In the genomic region with DNA sequence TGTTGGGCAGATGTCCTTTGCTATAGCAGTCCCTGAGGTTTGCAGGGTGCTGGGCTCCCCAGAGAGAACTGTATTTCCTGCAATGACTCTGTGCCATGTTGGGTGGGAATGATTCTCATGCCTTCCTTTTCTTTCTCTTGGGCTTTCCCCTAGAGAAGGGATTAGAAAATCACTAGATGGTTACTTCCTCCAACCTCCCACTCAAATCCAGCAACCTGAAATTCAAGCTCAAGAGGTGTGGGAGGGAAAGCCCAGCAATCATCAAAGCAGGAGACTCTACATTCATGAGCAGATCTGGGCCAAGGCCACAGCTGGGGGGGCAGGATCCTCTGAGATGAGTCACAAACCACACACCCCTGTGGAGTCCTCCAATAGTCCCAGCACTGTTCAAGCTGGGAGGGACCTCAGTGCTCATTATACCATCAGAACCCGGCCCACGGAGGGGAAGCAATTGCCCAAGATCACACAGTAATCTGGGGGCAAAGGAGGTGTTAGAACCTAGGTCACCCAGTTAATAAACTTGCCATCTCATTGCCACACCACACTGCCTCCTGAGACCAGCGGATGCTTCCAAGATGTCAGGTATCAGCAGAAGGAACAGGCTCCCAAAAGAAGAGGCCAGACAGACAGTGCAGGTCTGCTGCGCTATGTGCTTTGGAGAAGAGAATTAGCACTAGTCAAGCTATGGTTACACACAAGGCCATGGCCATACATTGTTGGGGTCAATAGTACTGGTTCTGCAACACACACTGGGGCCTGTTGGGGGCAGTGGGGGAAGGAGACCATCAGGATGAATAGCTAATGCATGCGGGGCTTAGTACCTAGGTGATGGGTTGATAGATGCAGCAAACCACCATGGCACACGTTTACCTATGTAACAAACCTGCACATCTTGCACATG, we compare ENCODE assay signal across 8 cellular contexts.
DNase-seq lines count a peak whose midpoint lies in the region; ATAC-seq, FAIRE-seq and TF ChIP-seq lines count a peak whose summit lies in the region.

No MANE protein-coding gene starts in this region.

- FAIRE-seq in HepG2 (lab: Jason Lieb, UNC) = peak; percentile 83

- H3K27me3 ChIP-seq in A673 (replicated peaks; ENCODE audit: insufficient read depth, low read depth, low read length, poor library complexity) (no peaks in the 10 kb centered on the region), HepG2 (ENCODE audit: control insufficient read depth in 1 of 2, insufficient read depth in 2 of 2, low read length in 2 of 2) (no peaks in the 10 kb centered on the region)

- in situ Hi-C loops in HepG2 (cut with HindIII; ENCODE audit: extremely low pct_ligation_motif_present, low pct_unique_long_range_greater_than_20kb) = no loop called here

- H3K9me3 ChIP-seq in A673 (ENCODE audit: low read depth, low read length, poor library complexity, severe bottlenecking) = no peaks in the 10 kb centered on the region
- H3K9me3 ChIP-seq in HepG2 (ENCODE audit: low read length) = no peaks in the 10 kb centered on the region

- TF ChIP-seq RAD21 in HepG2 (CRISPR knock-in tag; IDR thresholded peaks at IDR 0.05) = 0 out of 2 replicates have a peak, but pooled peaks have one; percentile 8

- CTCF ChIA-PET in A673 (lab: Charles Lee) (no interaction called here), RWPE1 (lab: Yijun Ruan, JAX) (no interaction called here), HepG2 (lab: Yijun Ruan, JAX; ENCODE audit: low intra/inter-chr PET ratio, low total read pairs) (no interaction called here)

- H3K4me1 Mint-ChIP-seq in effector memory CD8-positive, alpha-beta T cell (ENCODE audit: low read depth in 2 of 2) = no peaks in the 10 kb centered on the region

- H3K79me2 ChIP-seq in HepG2 (ENCODE audit: insufficient read depth, low read length) = no peaks in the 10 kb centered on the region

- BruUV-seq in A673 (replicated peaks; lab: Mats Ljungman, UMichigan) (no TSS peak), HepG2 (replicated peaks; lab: Mats Ljungman, UMichigan) (no TSS peak)

- no peak for TF ChIP-seq CTCF in A673 (conservative IDR thresholded peaks at IDR 0.05; ENCODE audit: low read depth, low read length)
- no peak for TF ChIP-seq CTCF in RWPE1 (conservative IDR thresholded peaks at IDR 0.05; ENCODE audit: low read depth)
- peak; percentile 17; the same call in 1 of the 2 replicates for TF ChIP-seq CTCF in HepG2 (CRISPR knock-in tag; IDR thresholded peaks at IDR 0.05)

- no peaks in the 10 kb centered on the region for H3K9me3 Mint-ChIP-seq in effector memory CD8-positive, alpha-beta T cell

- H3K9ac ChIP-seq in HepG2 (ENCODE audit: insufficient read depth, low read depth, low read length) = no peak overlapping the region

- POLR2A ChIA-PET in A673 (lab: Charles Lee; ENCODE audit: low non-redundant PET) = interaction anchor here (0.8 kb wide), 1 partner anchor 38 kb away, joined by 3 read pairs; no protein-coding TSS in a partner anchor
- POLR2A ChIA-PET in RWPE1 (lab: Yijun Ruan, JAX; ENCODE audit: low non-redundant PET) = no interaction called here
- POLR2A ChIA-PET in HepG2 (lab: Yijun Ruan, JAX) = interaction anchor here (1.1 to 1.7 kb wide), 4 partner anchors 46 to 106 kb away, joined by 3 to 8 read pairs (median 6); a partner anchor contains a TSS

- H3K27ac ChIP-seq in A673 (ENCODE audit: low read depth, low read length, poor library complexity, severe bottlenecking) = peak overlapping the region; percentile 25
- no peak overlapping the region; the same call in 1 of the 2 replicates for H3K27ac ChIP-seq in RWPE1
- no peak overlapping the region for H3K27ac ChIP-seq in HepG2 (ENCODE audit: extremely low read length, insufficient read depth, low read length)

- H3K4me3 Mint-ChIP-seq in effector memory CD8-positive, alpha-beta T cell = no peak overlapping the region

- TF ChIP-seq EP300 in HepG2 (IDR thresholded peaks at IDR 0.05; ENCODE audit: low read depth in 2 of 2, low read length in 2 of 2) (peak in 1 of 2 experiments; percentile 86; a peak in 2 of 4 replicates), HepG2 (CRISPR knock-in tag; IDR thresholded peaks at IDR 0.05; ENCODE audit: borderline replicate concordance) (peak; percentile 78; the same call in 1 of the 2 replicates)

- peaks cover 16% of the 10 kb centered on the region for H3K4me1 ChIP-seq in A673 (ENCODE audit: insufficient read depth, low read length, poor library complexity, severe bottlenecking)
- peaks cover 66% of the 10 kb centered on the region for H3K4me1 ChIP-seq in HepG2 (ENCODE audit: insufficient read depth, low read length)

- H3K4me2 ChIP-seq in HepG2 (ENCODE audit: low read depth, low read length) = peak overlapping the region; percentile 50

- no peaks in the 10 kb centered on the region for H3K36me3 Mint-ChIP-seq in effector memory CD8-positive, alpha-beta T cell (ENCODE audit: insufficient read depth)

- ATAC-seq in GM18858 (IDR thresholded peaks at IDR 0.05; ENCODE audit: unreplicated experiment) (peak; percentile 72), HG03039 (IDR thresholded peaks at IDR 0.05; ENCODE audit: unreplicated experiment) (peak; percentile 85), HepG2 (peak; percentile 97)
- ATAC-seq in effector memory CD8-positive, alpha-beta T cell (replicated peaks) = no peak

- no peaks in the 10 kb centered on the region for H4K20me1 ChIP-seq in HepG2 (ENCODE audit: insufficient read depth, low read length)

- H3K4me3 ChIP-seq in A673 (ENCODE audit: low read depth, low read length, poor library complexity, severe bottlenecking) = no peak overlapping the region
- no peak overlapping the region for H3K4me3 ChIP-seq in HepG2 (replicated peaks in 1 of 3; ENCODE audit: insufficient read depth in 1 of 3, low read depth in 2 of 3, low read length in 3 of 3)

- intact Hi-C loops in A673 (cut with micrococcal nuclease; ENCODE audit: unreplicated experiment) (no loop called here), HepG2 (cut with micrococcal nuclease; ENCODE audit: unreplicated experiment) (no loop called here)

- WGBS in HepG2 (ENCODE audit: low lambda C conversion rate) = 46% methylated on average over 4 of the region's 6 CpGs

- no peak overlapping the region for H3K27ac Mint-ChIP-seq in effector memory CD8-positive, alpha-beta T cell

- no peaks in the 10 kb centered on the region for H3K36me3 ChIP-seq in A673 (ENCODE audit: insufficient read depth, low read length, poor library complexity, severe bottlenecking)
- no peaks in the 10 kb centered on the region for H3K36me3 ChIP-seq in HepG2 (replicated peaks in 1 of 2; ENCODE audit: control insufficient read depth in 1 of 2, insufficient read depth in 2 of 2, low read length in 2 of 2)

- TF ChIP-seq POLR2A in HepG2 (IDR thresholded peaks at IDR 0.05; ENCODE audit: insufficient read depth in 1 of 2, low read depth in 2 of 2, low read length in 2 of 2) = no peak

- no peak overlapping the region for H2AFZ ChIP-seq in HepG2 (ENCODE audit: low read length)

- H3K27me3 Mint-ChIP-seq in effector memory CD8-positive, alpha-beta T cell = peaks cover 16 to 28% of the 10 kb centered on the region in 2 donors

- peak; percentile 88 for DNase-seq in A673 (ENCODE audit: low spot score)
- DNase-seq in RWPE1 (ENCODE audit: low spot score) = peak; percentile 67
- peak; percentile 93 for DNase-seq in HepG2 (ENCODE audit: low spot score)
- DNase-seq in cerebellar cortex (ENCODE audit: low spot score) = no peak
- DNase-seq in effector memory CD8-positive, alpha-beta T cell = no peak
- DNase-seq in RKO (ENCODE audit: low spot score) = no peak

TF ChIP-seq in HepG2, 621 proteins besides CTCF, POLR2A, EP300 and RAD21 (continues in another document):
- TF ChIP-seq, protein P1, sequence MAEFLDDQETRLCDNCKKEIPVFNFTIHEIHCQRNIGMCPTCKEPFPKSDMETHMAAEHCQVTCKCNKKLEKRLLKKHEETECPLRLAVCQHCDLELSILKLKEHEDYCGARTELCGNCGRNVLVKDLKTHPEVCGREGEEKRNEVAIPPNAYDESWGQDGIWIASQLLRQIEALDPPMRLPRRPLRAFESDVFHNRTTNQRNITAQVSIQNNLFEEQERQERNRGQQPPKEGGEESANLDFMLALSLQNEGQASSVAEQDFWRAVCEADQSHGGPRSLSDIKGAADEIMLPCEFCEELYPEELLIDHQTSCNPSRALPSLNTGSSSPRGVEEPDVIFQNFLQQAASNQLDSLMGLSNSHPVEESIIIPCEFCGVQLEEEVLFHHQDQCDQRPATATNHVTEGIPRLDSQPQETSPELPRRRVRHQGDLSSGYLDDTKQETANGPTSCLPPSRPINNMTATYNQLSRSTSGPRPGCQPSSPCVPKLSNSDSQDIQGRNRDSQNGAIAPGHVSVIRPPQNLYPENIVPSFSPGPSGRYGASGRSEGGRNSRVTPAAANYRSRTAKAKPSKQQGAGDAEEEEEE (CRISPR knock-in tag; IDR thresholded peaks at IDR 0.05; ENCODE audit: borderline replicate concordance) = no peak
- TF ChIP-seq, protein P2, sequence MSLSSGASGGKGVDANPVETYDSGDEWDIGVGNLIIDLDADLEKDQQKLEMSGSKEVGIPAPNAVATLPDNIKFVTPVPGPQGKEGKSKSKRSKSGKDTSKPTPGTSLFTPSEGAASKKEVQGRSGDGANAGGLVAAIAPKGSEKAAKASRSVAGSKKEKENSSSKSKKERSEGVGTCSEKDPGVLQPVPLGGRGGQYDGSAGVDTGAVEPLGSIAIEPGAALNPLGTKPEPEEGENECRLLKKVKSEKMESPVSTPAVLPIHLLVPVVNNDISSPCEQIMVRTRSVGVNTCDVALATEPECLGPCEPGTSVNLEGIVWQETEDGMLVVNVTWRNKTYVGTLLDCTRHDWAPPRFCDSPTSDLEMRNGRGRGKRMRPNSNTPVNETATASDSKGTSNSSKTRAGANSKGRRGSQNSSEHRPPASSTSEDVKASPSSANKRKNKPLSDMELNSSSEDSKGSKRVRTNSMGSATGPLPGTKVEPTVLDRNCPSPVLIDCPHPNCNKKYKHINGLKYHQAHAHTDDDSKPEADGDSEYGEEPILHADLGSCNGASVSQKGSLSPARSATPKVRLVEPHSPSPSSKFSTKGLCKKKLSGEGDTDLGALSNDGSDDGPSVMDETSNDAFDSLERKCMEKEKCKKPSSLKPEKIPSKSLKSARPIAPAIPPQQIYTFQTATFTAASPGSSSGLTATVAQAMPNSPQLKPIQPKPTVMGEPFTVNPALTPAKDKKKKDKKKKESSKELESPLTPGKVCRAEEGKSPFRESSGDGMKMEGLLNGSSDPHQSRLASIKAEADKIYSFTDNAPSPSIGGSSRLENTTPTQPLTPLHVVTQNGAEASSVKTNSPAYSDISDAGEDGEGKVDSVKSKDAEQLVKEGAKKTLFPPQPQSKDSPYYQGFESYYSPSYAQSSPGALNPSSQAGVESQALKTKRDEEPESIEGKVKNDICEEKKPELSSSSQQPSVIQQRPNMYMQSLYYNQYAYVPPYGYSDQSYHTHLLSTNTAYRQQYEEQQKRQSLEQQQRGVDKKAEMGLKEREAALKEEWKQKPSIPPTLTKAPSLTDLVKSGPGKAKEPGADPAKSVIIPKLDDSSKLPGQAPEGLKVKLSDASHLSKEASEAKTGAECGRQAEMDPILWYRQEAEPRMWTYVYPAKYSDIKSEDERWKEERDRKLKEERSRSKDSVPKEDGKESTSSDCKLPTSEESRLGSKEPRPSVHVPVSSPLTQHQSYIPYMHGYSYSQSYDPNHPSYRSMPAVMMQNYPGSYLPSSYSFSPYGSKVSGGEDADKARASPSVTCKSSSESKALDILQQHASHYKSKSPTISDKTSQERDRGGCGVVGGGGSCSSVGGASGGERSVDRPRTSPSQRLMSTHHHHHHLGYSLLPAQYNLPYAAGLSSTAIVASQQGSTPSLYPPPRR (CRISPR knock-in tag; IDR thresholded peaks at IDR 0.05; ENCODE audit: borderline replicate concordance) = peak; percentile 50; the same call in 1 of the 2 replicates

Comparison
In these comparisons a context has a peak if more than half of its experiments do, and no peak if none do; other contexts are left out.
1. DNase-seq: peak in A673 (single experiment), RWPE1 (single experiment) and HepG2 (single experiment); none in cerebellar cortex (single experiment), effector memory CD8-positive, alpha-beta T cell (0 of 3) and RKO (single experiment).